ENCODE assay signal across 8 cellular contexts in genomic region chr10:76303682-76304316, GRCh38.
A peak's percentile ranks its signal among the peaks of the same experiment; 100 is the strongest.
DNase-seq lines count a peak whose midpoint lies in the region; ATAC-seq and TF ChIP-seq lines count a peak whose summit lies in the region.

No MANE protein-coding gene starts in this region.

- H4K20me1 ChIP-seq in SK-N-SH (ENCODE audit: insufficient read depth) = no peaks in the 10 kb centered on the region

- H3F3A ChIP-seq in SK-N-SH (replicated peaks; ENCODE audit: insufficient read depth) = peaks cover 5% of the 10 kb centered on the region

- no peaks in the 10 kb centered on the region for H3K27me3 ChIP-seq in SK-N-SH (ENCODE audit: insufficient read depth)
- H3K27me3 ChIP-seq in esophagus muscularis mucosa = no peaks in the 10 kb centered on the region

- H3K27me3 Mint-ChIP-seq in Calu3 (ENCODE audit: unreplicated experiment) = no peaks in the 10 kb centered on the region
- peaks cover 9% of the 10 kb centered on the region for H3K27me3 Mint-ChIP-seq in T-helper 17 cell

- H3K9me2 ChIP-seq in SK-N-SH = no peaks in the 10 kb centered on the region

- H3K4me3 Mint-ChIP-seq in Calu3 (ENCODE audit: low read depth, unreplicated experiment) = no peak overlapping the region
- no peak overlapping the region for H3K4me3 Mint-ChIP-seq in T-helper 17 cell

- intact Hi-C loops in Calu3 (cut with micrococcal nuclease; ENCODE audit: unreplicated experiment) (no loop called here), esophagus muscularis mucosa (cut with DNase I) (loop anchor here (5.0 to 10.0 kb wide), 2 partner anchors 241 to 901 kb away; partner anchors contain the start of gene ZNF503)

- peaks cover 1 to 7% of the 10 kb centered on the region in 2 experiments for H3K4me1 ChIP-seq in SK-N-SH (ENCODE audit: control insufficient read depth in 1 of 2, insufficient read depth in 2 of 2, low read depth in 1 of 2, low read length in 1 of 2)
- peaks cover 15 to 23% (median 19%) of the 10 kb centered on the region in 4 donors for H3K4me1 ChIP-seq in esophagus muscularis mucosa

- ATAC-seq in GM21576 (IDR thresholded peaks at IDR 0.05; ENCODE audit: unreplicated experiment) (peak; percentile 53), T-helper 17 cell (no peak)

- DNase-seq in Calu3 = peak; percentile 18
- DNase-seq in NCI-H1105 treated with DMSO at 0.1 percent for 48 hours (lab: John Stamatoyannopoulos, UW) = peak; percentile 74
- peak; percentile 70 for DNase-seq in SK-N-SH
- DNase-seq in esophagus muscularis mucosa (ENCODE audit: extremely low spot score) = peak; percentile 92
- DNase-seq in middle frontal gyrus (ENCODE audit: extremely low spot score, low spot score) = peak; percentile 69
- DNase-seq in T-helper 17 cell = no peak
- no peak for DNase-seq in activated CD4-positive, CD25-positive, alpha-beta regulatory T cell treated with anti-CD3 and anti-CD28 coated beads, Interleukin-2, amount 50 U/mL, for 72 hours

- H3K9ac ChIP-seq in SK-N-SH = no peak overlapping the region

- H3K27ac ChIP-seq in SK-N-SH (ENCODE audit: low read depth in 2 of 2, low read length in 1 of 2) = no peak overlapping the region
- peak overlapping the region in 1 of 4 donors; percentile 3 for H3K27ac ChIP-seq in esophagus muscularis mucosa (replicated peaks in 1 of 4)

- H3K9me3 Mint-ChIP-seq in Calu3 (ENCODE audit: low read depth, unreplicated experiment) = peaks cover 12% of the 10 kb centered on the region

- H3K9me3 ChIP-seq in SK-N-SH = no peaks in the 10 kb centered on the region
- H3K9me3 ChIP-seq in esophagus muscularis mucosa = no peaks in the 10 kb centered on the region
- no peaks in the 10 kb centered on the region for H3K9me3 ChIP-seq in T-helper 17 cell (ENCODE audit: control insufficient read depth, low read length, poor library complexity, severe bottlenecking)

- no peak overlapping the region for H2AFZ ChIP-seq in SK-N-SH (ENCODE audit: low read depth)

- no peak overlapping the region for H3K4me2 ChIP-seq in SK-N-SH

- H3K4me3 ChIP-seq in SK-N-SH (ENCODE audit: low read depth in 2 of 2, low read length in 1 of 2) (no peak overlapping the region; a peak in 1 of 4 replicates), esophagus muscularis mucosa (no peak overlapping the region)

- POLR2A ChIA-PET in SK-N-SH (lab: Yijun Ruan, JAX) = interaction anchor here (0.6 to 2.0 kb wide), 3 partner anchors 11 to 903 kb away, joined by 3 to 10 read pairs (median 4); partner anchors contain the start of gene ZNF503

- H3K36me3 ChIP-seq in SK-N-SH (replicated peaks in 1 of 2; ENCODE audit: control insufficient read depth in 1 of 2, insufficient read depth in 2 of 2, low read length in 1 of 2) (no peaks in the 10 kb centered on the region), esophagus muscularis mucosa (no peaks in the 10 kb centered on the region)

- H3K4me1 Mint-ChIP-seq in Calu3 (ENCODE audit: low read depth, unreplicated experiment) (no peaks in the 10 kb centered on the region), T-helper 17 cell (no peaks in the 10 kb centered on the region)

- TF ChIP-seq POLR2A in esophagus muscularis mucosa (IDR thresholded peaks at IDR 0.05; ENCODE audit: low read depth) = no peak

- TF ChIP-seq RAD21 in SK-N-SH (IDR thresholded peaks at IDR 0.05; ENCODE audit: low read length) = peak; percentile 93

- H3K36me3 Mint-ChIP-seq in Calu3 (ENCODE audit: insufficient read depth, unreplicated experiment) = no peaks in the 10 kb centered on the region
- no peaks in the 10 kb centered on the region for H3K36me3 Mint-ChIP-seq in T-helper 17 cell (ENCODE audit: low read depth)

- no peak overlapping the region for H3K27ac Mint-ChIP-seq in Calu3 (ENCODE audit: unreplicated experiment)
- H3K27ac Mint-ChIP-seq in T-helper 17 cell = no peak overlapping the region

- H3K79me2 ChIP-seq in SK-N-SH (ENCODE audit: insufficient read depth) = no peaks in the 10 kb centered on the region

- TF ChIP-seq CTCF in Calu3 (IDR thresholded peaks at IDR 0.05; ENCODE audit: unreplicated experiment) = no peak
- peak; percentile 58 for TF ChIP-seq CTCF in SK-N-SH (IDR thresholded peaks at IDR 0.05)
- peak; percentile 54 to 70 (median 67) for TF ChIP-seq CTCF in esophagus muscularis mucosa (IDR thresholded peaks at IDR 0.05)

- CTCF ChIA-PET in Calu3 (lab: Charles Lee) = interaction anchor here (0.7 to 1.1 kb wide), 2 partner anchors 9 to 243 kb away, joined by 3 to 4 read pairs; no protein-coding TSS in a partner anchor
- CTCF ChIA-PET in SK-N-SH (lab: Yijun Ruan, JAX) = interaction anchor here (0.5 to 4.7 kb wide), 41 partner anchors 8 to 904 kb away, joined by 3 to 26 read pairs (median 4); partner anchors contain the start of gene ZNF503

- TF ChIP-seq EP300 in SK-N-SH (IDR thresholded peaks at IDR 0.05; ENCODE audit: borderline replicate concordance in 1 of 2, low read depth in 1 of 2, low read length in 1 of 2) (no peak), esophagus muscularis mucosa (IDR thresholded peaks at IDR 0.05) (no peak)

- WGBS in SK-N-SH (ENCODE audit: low lambda C conversion rate) = 67% methylated on average over 8 of the region's 8 CpGs
- WGBS in esophagus muscularis mucosa = 44% methylated on average over 8 of the region's 8 CpGs

- no TSS peak for BruUV-seq in Calu3 (replicated peaks; lab: Mats Ljungman, UMichigan)

TF ChIP-seq in SK-N-SH, 30 proteins besides CTCF, POLR2A, EP300 and RAD21:
- TF ChIP-seq FOSL2 (IDR thresholded peaks at IDR 0.05; ENCODE audit: borderline replicate concordance, low read depth) (no peak), SMC3 (IDR thresholded peaks at IDR 0.05; ENCODE audit: low read depth, low read length) (peak; percentile 80; the same call in 1 of the 2 replicates), MEF2A (IDR thresholded peaks at IDR 0.05; ENCODE audit: borderline replicate concordance, low read depth) (no peak), RFX5 (IDR thresholded peaks at IDR 0.05; ENCODE audit: low read length) (0 out of 2 replicates have a peak, but pooled peaks have one; percentile 19), CHD2 (IDR thresholded peaks at IDR 0.05; ENCODE audit: low read length, partially characterized antibody) (no peak), FOXJ3 (CRISPR knock-in tag; IDR thresholded peaks at IDR 0.05) (no peak), TAF1 (IDR thresholded peaks at IDR 0.05; ENCODE audit: borderline replicate concordance, low read depth, low read length) (no peak), POLR2AphosphoS5 (IDR thresholded peaks at IDR 0.05; ENCODE audit: low read depth, low read length) (no peak), ZBTB33 (IDR thresholded peaks at IDR 0.05; ENCODE audit: borderline replicate concordance, low read depth) (no peak)

Comparison
In these comparisons a context has a peak if more than half of its experiments do, and no peak if none do; other contexts are left out.
1. DNase-seq: peak in Calu3 (single experiment), NCI-H1105 treated with DMSO at 0.1 percent for 48 hours (single experiment), SK-N-SH (single experiment), esophagus muscularis mucosa (single experiment) and middle frontal gyrus (single experiment); none in T-helper 17 cell (0 of 3) and activated CD4-positive, CD25-positive, alpha-beta regulatory T cell treated with anti-CD3 and anti-CD28 coated beads, Interleukin-2, amount 50 U/mL, for 72 hours (single experiment).